18 cellular contexts compared by ENCODE assay signal in the genomic region with DNA sequence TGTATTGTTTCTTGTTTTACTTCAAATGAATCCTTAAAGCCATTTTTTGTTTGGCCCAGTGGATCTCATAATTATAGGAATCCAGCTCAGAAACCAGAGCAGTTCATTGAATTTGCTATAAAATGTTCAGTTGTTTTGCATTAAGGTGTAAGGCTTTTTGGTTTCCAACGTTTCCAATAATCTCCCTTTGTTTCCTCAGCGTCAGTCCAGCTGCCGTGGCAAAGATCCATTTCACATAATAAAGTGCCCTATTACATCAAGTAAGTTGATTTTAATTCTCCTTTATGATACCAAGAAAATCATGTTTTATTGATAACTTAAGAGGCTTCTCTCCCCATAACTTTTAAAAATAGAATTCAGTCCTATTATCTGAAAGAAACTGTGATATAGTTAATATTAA.
"Had no signal": no experiment of that assay in that cellular context is flagged by ENCODE, and none has a peak within 500 bp of the region (broad histone marks: within the 10 kb centered on the region; RNA-seq: fewer than 3 reads in every experiment).

No MANE protein-coding gene starts in this region.

- ATAC-seq: activated T-cell treated with anti-CD3 and anti-CD28 coated beads, Interleukin-2, amount 50 U/mL, for 72 hours; left cardiac atrium; left ventricle myocardium superior; right lobe of liver; stimulated activated naive CD8-positive, alpha-beta T cell treated with anti-CD3 and anti-CD28 coated beads, Interleukin-15, Interleukin-2, amounts not matched to agents 100 U/mL and 50 U/mL, for 24 hours had no signal

- H3K9me3 ChIP-seq: esophagus squamous epithelium, right lobe of liver, testis, transverse colon had no signal

- H3K27ac ChIP-seq: esophagus squamous epithelium, right lobe of liver, testis, transverse colon, VCaP had no signal

- H3K4me3 ChIP-seq: esophagus squamous epithelium, right lobe of liver, testis, transverse colon had no signal

- H3K27me3 ChIP-seq: esophagus squamous epithelium, right lobe of liver, testis, transverse colon had no signal

- DNase-seq: activated CD4-positive, alpha-beta T cell treated with anti-CD3 and anti-CD28 coated beads for 4 hours; activated CD4-positive, alpha-beta T cell treated with anti-CD3 and anti-CD28 coated beads, Interleukin-2, amount 50 U/mL, for 4 hours; activated naive CD4-positive, alpha-beta T cell treated with Interleukin-2 at 50 U/mL for 16 hours; activated T-cell treated with anti-CD3 and anti-CD28 coated beads for 4 hours; activated T-cell treated with anti-CD3 and anti-CD28 coated beads, Interleukin-2, amount 50 U/mL, for 72 hours; anterior cingulate cortex; dermis blood vessel endothelial cell; effector CD4-positive, alpha-beta T cell; esophagus squamous epithelium; left cardiac atrium; left ventricle myocardium superior; right lobe of liver; stimulated activated CD4-positive, alpha-beta T cell treated with anti-CD3 and anti-CD28 coated beads, Interleukin-12 subunit alpha, Interleukin-12 subunit beta, amount 100 ng/mL, for 4 hours; stimulated activated CD4-positive, alpha-beta T cell treated with anti-CD3 and anti-CD28 coated beads, Interleukin-4, amount 100 ng/mL, for 1 hour; stimulated activated naive CD8-positive, alpha-beta T cell treated with anti-CD3 and anti-CD28 coated beads, Interleukin-15, Interleukin-2, amounts not matched to agents 100 U/mL and 50 U/mL, for 24 hours; testis; transverse colon had no signal

- H3K4me1 ChIP-seq: esophagus squamous epithelium, right lobe of liver, testis, transverse colon had no signal

- H3K36me3 ChIP-seq: transverse colon had no signal
